In the genomic region with DNA sequence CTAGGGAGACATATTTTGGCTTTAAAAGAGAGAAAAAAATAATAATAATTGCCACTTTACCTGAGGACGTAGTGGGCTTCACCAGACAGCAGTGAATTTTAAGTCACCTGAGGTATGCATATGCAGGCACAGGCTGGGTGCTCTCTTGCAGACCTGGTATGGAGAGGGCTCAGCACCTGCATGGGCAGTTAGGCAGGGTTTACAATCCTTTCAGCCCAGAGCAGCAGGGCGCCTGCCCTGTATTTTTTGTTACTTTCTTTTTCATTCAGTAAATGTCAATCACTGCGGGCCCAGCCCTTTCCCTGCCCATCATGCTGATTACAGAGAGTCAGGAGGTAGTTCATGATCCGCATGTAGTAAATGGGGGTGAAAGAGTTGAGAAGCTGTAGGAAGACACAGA, we compare ENCODE assay signal across 15 cellular contexts.
DNase-seq lines count a peak whose midpoint lies in the region; ATAC-seq, FAIRE-seq and TF ChIP-seq lines count a peak whose summit lies in the region.
"Had no signal": no experiment of that assay in that cellular context is flagged by ENCODE, and none has a peak within 500 bp of the region (broad histone marks: within the 10 kb centered on the region; RNA-seq: fewer than 3 reads in every experiment).

No MANE protein-coding gene starts in this region.

- intact Hi-C loops in mucosa of descending colon (cut with DNase I, micrococcal nuclease) = no loop called here

- ATAC-seq in activated T-helper 17 cell treated with anti-CD3 and anti-CD28 coated beads, Interleukin-2, amount 50 U/mL, for 72 hours (replicated peaks) = no peak
- peak; percentile 59 for ATAC-seq in mucosa of descending colon
- no peak for ATAC-seq in omental fat pad (ENCODE audit: low FRiP score)

- peaks cover 5% of the 10 kb centered on the region for H3K36me3 Mint-ChIP-seq in T-helper 1 cell treated with Interleukin-12 subunit alpha and Interleukin-12 subunit beta and Interleukin-4 antibody, amounts not matched to agents 30 μg/mL and 1 μg/mL, for 36 hours (ENCODE audit: low read depth)
- no peaks in the 10 kb centered on the region for H3K36me3 Mint-ChIP-seq in activated T-helper 17 cell treated with anti-CD3 and anti-CD28 coated beads, Interleukin-2, amount 50 U/mL, for 72 hours (ENCODE audit: low read depth)
- H3K36me3 Mint-ChIP-seq in mesothelial cell of epicardium = no peaks in the 10 kb centered on the region

- peak overlapping the region; percentile 56 for H3K27ac Mint-ChIP-seq in T-helper 1 cell treated with Interleukin-12 subunit alpha and Interleukin-12 subunit beta and Interleukin-4 antibody, amounts not matched to agents 30 μg/mL and 1 μg/mL, for 36 hours
- H3K27ac Mint-ChIP-seq in activated T-helper 17 cell treated with anti-CD3 and anti-CD28 coated beads, Interleukin-2, amount 50 U/mL, for 72 hours = peak overlapping the region; percentile 41
- no peak overlapping the region for H3K27ac Mint-ChIP-seq in mesothelial cell of epicardium

- H3K4me3 Mint-ChIP-seq in T-helper 1 cell treated with Interleukin-12 subunit alpha and Interleukin-12 subunit beta and Interleukin-4 antibody, amounts not matched to agents 30 μg/mL and 1 μg/mL, for 36 hours = no peak overlapping the region
- no peak overlapping the region for H3K4me3 Mint-ChIP-seq in activated T-helper 17 cell treated with anti-CD3 and anti-CD28 coated beads, Interleukin-2, amount 50 U/mL, for 72 hours
- H3K4me3 Mint-ChIP-seq in mesothelial cell of epicardium = no peak overlapping the region

- no peaks in the 10 kb centered on the region for H3K27me3 Mint-ChIP-seq in T-helper 1 cell treated with Interleukin-12 subunit alpha and Interleukin-12 subunit beta and Interleukin-4 antibody, amounts not matched to agents 30 μg/mL and 1 μg/mL, for 36 hours (ENCODE audit: low read depth)
- H3K27me3 Mint-ChIP-seq in activated T-helper 17 cell treated with anti-CD3 and anti-CD28 coated beads, Interleukin-2, amount 50 U/mL, for 72 hours = no peaks in the 10 kb centered on the region
- H3K27me3 Mint-ChIP-seq in mesothelial cell of epicardium (ENCODE audit: low read depth) = no peaks in the 10 kb centered on the region

- no peaks in the 10 kb centered on the region for H3K9me3 Mint-ChIP-seq in T-helper 1 cell treated with Interleukin-12 subunit alpha and Interleukin-12 subunit beta and Interleukin-4 antibody, amounts not matched to agents 30 μg/mL and 1 μg/mL, for 36 hours
- no peaks in the 10 kb centered on the region for H3K9me3 Mint-ChIP-seq in activated T-helper 17 cell treated with anti-CD3 and anti-CD28 coated beads, Interleukin-2, amount 50 U/mL, for 72 hours
- H3K9me3 Mint-ChIP-seq in mesothelial cell of epicardium = no peaks in the 10 kb centered on the region

- no peaks in the 10 kb centered on the region for H3K9me3 ChIP-seq in mucosa of descending colon

- no peaks in the 10 kb centered on the region for H3K36me3 ChIP-seq in mucosa of descending colon (ENCODE audit: low read depth)

- H3K4me1 ChIP-seq in mucosa of descending colon (ENCODE audit: low read depth) = peaks cover 9% of the 10 kb centered on the region

- TF ChIP-seq CTCF in mucosa of descending colon (IDR thresholded peaks at IDR 0.05) (no peak), mesothelial cell of epicardium (IDR thresholded peaks at IDR 0.05; ENCODE audit: unreplicated experiment) (no peak), omental fat pad (IDR thresholded peaks at IDR 0.05) (no peak)

- H3K4me3 ChIP-seq in mucosa of descending colon = no peak overlapping the region

- H3K4me1 Mint-ChIP-seq in T-helper 1 cell treated with Interleukin-12 subunit alpha and Interleukin-12 subunit beta and Interleukin-4 antibody, amounts not matched to agents 30 μg/mL and 1 μg/mL, for 36 hours (ENCODE audit: low read depth) = peaks cover 13% of the 10 kb centered on the region
- H3K4me1 Mint-ChIP-seq in activated T-helper 17 cell treated with anti-CD3 and anti-CD28 coated beads, Interleukin-2, amount 50 U/mL, for 72 hours = peaks cover 18% of the 10 kb centered on the region
- peaks cover 13% of the 10 kb centered on the region for H3K4me1 Mint-ChIP-seq in mesothelial cell of epicardium

- no peak for DNase-seq in T-helper 1 cell
- no peak for DNase-seq in GM19239 (ENCODE audit: insufficient read length, low spot score)
- DNase-seq in mucosa of descending colon = peak in 1 of 3 donors; percentile 20
- no peak for DNase-seq in mesothelial cell of epicardium (ENCODE audit: low spot score in 2 of 2, unreplicated experiment in 2 of 2)
- no peak for DNase-seq in NCI-H524 (lab: John Stamatoyannopoulos, UW)
- no peak for DNase-seq in omental fat pad (ENCODE audit: low spot score)
- DNase-seq: DMS 273 treated with DMSO at 0.1 percent for 48 hours, EL, HCEC 1CT, NCI-H446, NCI-H774, SHP77 had no signal

- FAIRE-seq in GM19239 (lab: Jason Lieb, UNC) = peak; percentile 23
- FAIRE-seq: RCC 7860 had no signal
